In genomic region chr12:92702754-92703679, GRCh38 we compare ENCODE assay signal across 9 cellular contexts. TPM values are rescaled to one million over a fixed set of nuclear protein-coding genes. Genes with fewer than 3 reads are reported as not detected.
DNase-seq lines count a peak whose midpoint lies in the region; ATAC-seq and TF ChIP-seq lines count a peak whose summit lies in the region.
"Had no signal": no experiment of that assay in that cellular context is flagged by ENCODE, and none has a peak within 500 bp of the region (broad histone marks: within the 10 kb centered on the region; RNA-seq: fewer than 3 reads in every experiment).

TSS of gene PLEKHG7 (plus strand) at chr12:92702989. CDS start at chr12:92706632, 3,643 bp downstream.

- peak within 1 kb of the TSS; percentile 71 for H3K4me2 ChIP-seq in hepatocyte

- H4K20me1 ChIP-seq in hepatocyte (ENCODE audit: insufficient read depth, poor library complexity, severe bottlenecking) = no peaks in the 10 kb centered on the region

- H3K4me1 ChIP-seq in hepatocyte (ENCODE audit: insufficient read depth) = peaks cover 5% of the 10 kb centered on the region
- no peaks in the 10 kb centered on the region for H3K4me1 ChIP-seq in right cardiac atrium (ENCODE audit: control insufficient read depth, insufficient read depth, low read length)

- DNase-seq in GM10266 (ENCODE audit: extremely low spot score) (peak; percentile 67), GM20000 (ENCODE audit: low spot score) (peak; percentile 80), hepatocyte (ENCODE audit: low spot score) (peak; percentile 51), natural killer cell (no peak), AG08395 (ENCODE audit: low spot score) (no peak), right cardiac atrium (no peak)
- DNase-seq in stimulated activated CD4-positive, alpha-beta T cell treated with anti-CD3 and anti-CD28 coated beads, Interleukin-4, amount 100 ng/mL, for 4 hours = no peak

- ATAC-seq in HG03457 (IDR thresholded peaks at IDR 0.05; ENCODE audit: unreplicated experiment) (peak; percentile 96), natural killer cell (no peak), right cardiac atrium (no peak)

- H3K9me3 Mint-ChIP-seq in natural killer cell = no peaks in the 10 kb centered on the region

- no peak within 1 kb of the TSS for H3K27ac Mint-ChIP-seq in natural killer cell

- peak within 1 kb of the TSS; percentile 87 for H3K27ac ChIP-seq in hepatocyte
- no peak within 1 kb of the TSS for H3K27ac ChIP-seq in right cardiac atrium (ENCODE audit: low read length)

- H3K36me3 Mint-ChIP-seq in natural killer cell = no peaks in the 10 kb centered on the region

- no peaks in the 10 kb centered on the region for H3K9me2 ChIP-seq in hepatocyte (replicated peaks; ENCODE audit: insufficient read depth)

- intact Hi-C loops in natural killer cell (cut with micrococcal nuclease) (no loop called here), right cardiac atrium (cut with DNase I) (no loop called here)

- H3K4me1 Mint-ChIP-seq in natural killer cell = peaks cover 8% of the 10 kb centered on the region in 2 donors

- H3K9me3 ChIP-seq in hepatocyte (ENCODE audit: low read depth) = no peaks in the 10 kb centered on the region
- H3K9me3 ChIP-seq in right cardiac atrium (ENCODE audit: control insufficient read depth, low read length) = no peaks in the 10 kb centered on the region

- H3K27me3 ChIP-seq in hepatocyte (no peaks in the 10 kb centered on the region), right cardiac atrium (ENCODE audit: control insufficient read depth, insufficient read depth) (no peaks in the 10 kb centered on the region)

- H3K36me3 ChIP-seq in hepatocyte (replicated peaks; ENCODE audit: insufficient read depth, low read depth) = no peaks in the 10 kb centered on the region

- H3K4me3 Mint-ChIP-seq in natural killer cell = no peak within 1 kb of the TSS

- H3K4me3 ChIP-seq in hepatocyte (peak within 1 kb of the TSS; percentile 4), right cardiac atrium (ENCODE audit: low read length) (no peak within 1 kb of the TSS)

- H3K79me2 ChIP-seq in hepatocyte = no peaks in the 10 kb centered on the region

- peaks cover 0 to 3% of the 10 kb centered on the region in 2 donors for H3K27me3 Mint-ChIP-seq in natural killer cell (ENCODE audit: low read depth in 2 of 2)

- TF ChIP-seq CTCF in GM10266 (IDR thresholded peaks at IDR 0.05; ENCODE audit: control insufficient read depth, insufficient read depth, low read depth, missing control alignments) (no peak), GM20000 (IDR thresholded peaks at IDR 0.05; ENCODE audit: extremely low read depth, missing control alignments) (no peak), hepatocyte (IDR thresholded peaks at IDR 0.05; ENCODE audit: poor library complexity) (no peak), natural killer cell (IDR thresholded peaks at IDR 0.05) (no peak)

- peak within 1 kb of the TSS; percentile 54 for H2AFZ ChIP-seq in hepatocyte

- 66% methylated on average over 8 of the region's 8 CpGs for WGBS in hepatocyte (ENCODE audit: low lambda C conversion rate, missing lambda C conversion rate)
- 90% methylated on average over 8 of the region's 8 CpGs for WGBS in right cardiac atrium

RNA-seq across cellular contexts. Expression of gene PLEKHG7, which starts in this region (rescaled TPM):
- total RNA-seq in hepatocyte (0.16 and 0.17 TPM in 2 replicates), natural killer cell (under 1 TPM in 2 of 3 donors, not detected in 1; 0.16 to 0.63 TPM), right cardiac atrium (not detected)
- polyA plus RNA-seq in hepatocyte (0.94 TPM in 1 of 2 replicates, not detected in the other), right cardiac atrium (not detected)
- total RNA-seq: activated CD8-positive, alpha-beta memory T cell treated with anti-CD3 and anti-CD28 coated beads for 36 hours had no signal

Comparison
In these comparisons a context has a peak if more than half of its experiments do, and no peak if none do; other contexts are left out.
1. Peak in DNase-seq, H3K4me3 ChIP-seq, H3K27ac ChIP-seq and H3K4me2 ChIP-seq in hepatocyte; RNA of the gene not detected or under 1 TPM.
2. DNase-seq: peak in GM10266 (single experiment) and GM20000 (single experiment); none in natural killer cell (single experiment), AG08395 (single experiment), right cardiac atrium (0 of 3) and stimulated activated CD4-positive, alpha-beta T cell treated with anti-CD3 and anti-CD28 coated beads, Interleukin-4, amount 100 ng/mL, for 4 hours (0 of 2).